Comparison of ENCODE assay signal across 8 cellular contexts in genomic region chr10:94545277-94546057, GRCh38. TPM values are rescaled to one million over a fixed set of nuclear protein-coding genes. Genes with fewer than 3 reads are reported as not detected.
DNase-seq lines count a peak whose midpoint lies in the region; ATAC-seq and TF ChIP-seq lines count a peak whose summit lies in the region.

Gene HELLS (plus strand): TSS chr10:94545788. CDS start chr10:94545922, 134 bp downstream.

- peak within 1 kb of the TSS; percentile 75 for H3K27ac ChIP-seq in CD4-positive, alpha-beta memory T cell (ENCODE audit: low read depth, low read length)
- H3K27ac ChIP-seq in lung (ENCODE audit: low read depth in 1 of 2, low read length in 1 of 2): peak within 1 kb of the TSS in 1 of 2 donors; percentile 80

- peaks cover 14 to 29% (median 22%) of the 10 kb centered on the region in 4 donors for H3K4me1 Mint-ChIP-seq in CD4-positive, alpha-beta memory T cell
- peaks cover 21% of the 10 kb centered on the region for H3K4me1 Mint-ChIP-seq in activated CD4-positive, alpha-beta memory T cell treated with anti-CD3 and anti-CD28 coated beads for 36 hours (ENCODE audit: low read depth)

- intact Hi-C loops in CD4-positive, alpha-beta memory T cell (cut with micrococcal nuclease): loop anchor here (2.0 to 10.0 kb wide), 2 partner anchors 183 to 1149 kb away; partner anchors contain the start of genes NOC3L and TCTN3
- intact Hi-C loops in activated CD4-positive, alpha-beta memory T cell treated with anti-CD3 and anti-CD28 coated beads for 36 hours (cut with micrococcal nuclease): loop anchor here (1.0 to 5.0 kb wide), 6 partner anchors 45 to 843 kb away; partner anchors contain the start of genes FRA10AC1, NOC3L and SLC35G1

- POLR2A ChIA-PET in CD4-positive, alpha-beta memory T cell (lab: Charles Lee; ENCODE audit: partially characterized antibody): no interaction called here
- POLR2A ChIA-PET in activated CD4-positive, alpha-beta memory T cell treated with anti-CD3 and anti-CD28 coated beads for 36 hours (lab: Charles Lee): interaction anchor here (1.0 to 1.3 kb wide), 2 partner anchors 10 to 61 kb away, joined by 3 to 5 read pairs; no protein-coding TSS in a partner anchor

- H3K4me3 Mint-ChIP-seq in CD4-positive, alpha-beta memory T cell: peak within 1 kb of the TSS; percentile 92 to 100 (median 97)
- peak within 1 kb of the TSS; percentile 98 for H3K4me3 Mint-ChIP-seq in activated CD4-positive, alpha-beta memory T cell treated with anti-CD3 and anti-CD28 coated beads for 36 hours

- no peaks in the 10 kb centered on the region for H3K9me3 ChIP-seq in CD4-positive, alpha-beta memory T cell (ENCODE audit: control insufficient read depth in 1 of 2, low read length in 2 of 2)
- H3K9me3 ChIP-seq in lung (ENCODE audit: control insufficient read depth in 2 of 2, insufficient read depth in 1 of 2, low read length in 1 of 2): no peaks in the 10 kb centered on the region

- peak; percentile 79 for ATAC-seq in GM19438 (IDR thresholded peaks at IDR 0.05; ENCODE audit: low read depth, unreplicated experiment)
- ATAC-seq in HG03565 (IDR thresholded peaks at IDR 0.05; ENCODE audit: unreplicated experiment): peak; percentile 59
- ATAC-seq in lung (ENCODE audit: insufficient read depth, low FRiP score): peak; percentile 87

- peak within 1 kb of the TSS; percentile 79 to 93 for H3K4me3 ChIP-seq in CD4-positive, alpha-beta memory T cell (ENCODE audit: low read length in 2 of 2)
- peak within 1 kb of the TSS; percentile 95 for H3K4me3 ChIP-seq in lung

- peaks cover 5 to 11% of the 10 kb centered on the region in 2 donors for H3K36me3 Mint-ChIP-seq in CD4-positive, alpha-beta memory T cell
- H3K36me3 Mint-ChIP-seq in activated CD4-positive, alpha-beta memory T cell treated with anti-CD3 and anti-CD28 coated beads for 36 hours: peaks cover 26% of the 10 kb centered on the region

- no peaks in the 10 kb centered on the region for H3K9me3 Mint-ChIP-seq in CD4-positive, alpha-beta memory T cell
- no peaks in the 10 kb centered on the region for H3K9me3 Mint-ChIP-seq in activated CD4-positive, alpha-beta memory T cell treated with anti-CD3 and anti-CD28 coated beads for 36 hours

- H3K27me3 ChIP-seq in CD4-positive, alpha-beta memory T cell (ENCODE audit: insufficient read depth, low read length): no peaks in the 10 kb centered on the region
- H3K27me3 ChIP-seq in lung (ENCODE audit: control insufficient read depth, insufficient read depth): no peaks in the 10 kb centered on the region

- CTCF ChIA-PET in CD4-positive, alpha-beta memory T cell (lab: Charles Lee; ENCODE audit: partially characterized antibody): interaction anchor here (1.1 kb wide), 1 partner anchor 182 kb away, joined by 3 read pairs; the partner anchor contains the start of gene NOC3L
- CTCF ChIA-PET in activated CD4-positive, alpha-beta memory T cell treated with anti-CD3 and anti-CD28 coated beads for 36 hours (lab: Charles Lee): interaction anchor here (1.4 kb wide), 1 partner anchor 183 kb away, joined by 6 read pairs; the partner anchor contains the start of gene NOC3L

- no peaks in the 10 kb centered on the region for H3K27me3 Mint-ChIP-seq in CD4-positive, alpha-beta memory T cell
- no peaks in the 10 kb centered on the region for H3K27me3 Mint-ChIP-seq in activated CD4-positive, alpha-beta memory T cell treated with anti-CD3 and anti-CD28 coated beads for 36 hours

- peak; percentile 71 to 81 (median 79) for DNase-seq in CD4-positive, alpha-beta memory T cell
- DNase-seq in NCI-H748 treated with DMSO at 0.1 percent for 48 hours (lab: John Stamatoyannopoulos, UW) (peak; percentile 47), lung (ENCODE audit: low spot score) (peak; percentile 80)
- peak; percentile 88 for DNase-seq in activated CD4-positive, alpha-beta memory T cell treated with anti-CD3 and anti-CD28 coated beads for 36 hours
- DNase-seq in effector CD4-positive, alpha-beta T cell: peak; percentile 51
- peak; percentile 48 to 77 (median 62) for DNase-seq in stimulated activated CD4-positive, alpha-beta T cell treated with anti-CD3 and anti-CD28 coated beads, TNF-alpha, amount 100 ng/mL, for 24 hours (ENCODE audit: low read depth in 3 of 3)

- TF ChIP-seq CTCF in lung (IDR thresholded peaks at IDR 0.05; ENCODE audit: control extremely low read depth, extremely low read depth): no peak

- peaks cover 23% of the 10 kb centered on the region for H3K4me1 ChIP-seq in CD4-positive, alpha-beta memory T cell (ENCODE audit: insufficient read depth, low read length)
- H3K4me1 ChIP-seq in lung (ENCODE audit: control insufficient read depth in 2 of 2, insufficient read depth in 2 of 2, low read length in 2 of 2): peaks cover 0 to 3% of the 10 kb centered on the region in 2 donors

- WGBS in lung, 2 donors: 0% methylated on average over 56 of the region's 56 CpGs

- no peaks in the 10 kb centered on the region for H3K36me3 ChIP-seq in CD4-positive, alpha-beta memory T cell (ENCODE audit: insufficient read depth, low read length)
- no peaks in the 10 kb centered on the region for H3K36me3 ChIP-seq in lung (ENCODE audit: control insufficient read depth in 2 of 2, insufficient read depth in 2 of 2, low read length in 2 of 2)

- peak within 1 kb of the TSS; percentile 91 to 98 (median 93) for H3K27ac Mint-ChIP-seq in CD4-positive, alpha-beta memory T cell
- peak within 1 kb of the TSS; percentile 93 for H3K27ac Mint-ChIP-seq in activated CD4-positive, alpha-beta memory T cell treated with anti-CD3 and anti-CD28 coated beads for 36 hours

RNA-seq across cellular contexts. Expression of gene HELLS, which starts in this region (rescaled TPM):
- 10 to 100 TPM; 14.4 to 16.3 TPM for total RNA-seq in CD4-positive, alpha-beta memory T cell
- polyA plus RNA-seq in CD4-positive, alpha-beta memory T cell: 10 to 100 TPM in 1 of 2 donors, 1 to 10 TPM in 1; 3.0 to 11.8 TPM
- total RNA-seq in activated CD4-positive, alpha-beta memory T cell treated with anti-CD3 and anti-CD28 coated beads for 36 hours: 100 to 1,000 TPM; 135 to 141 TPM
- 10 to 100 TPM; 15.1 to 51.1 TPM for total RNA-seq in lung
- 1 to 10 TPM; 2.3 to 5.2 TPM for polyA plus RNA-seq in lung
